Comparison of ENCODE assay signal across 15 cellular contexts in the genomic region with DNA sequence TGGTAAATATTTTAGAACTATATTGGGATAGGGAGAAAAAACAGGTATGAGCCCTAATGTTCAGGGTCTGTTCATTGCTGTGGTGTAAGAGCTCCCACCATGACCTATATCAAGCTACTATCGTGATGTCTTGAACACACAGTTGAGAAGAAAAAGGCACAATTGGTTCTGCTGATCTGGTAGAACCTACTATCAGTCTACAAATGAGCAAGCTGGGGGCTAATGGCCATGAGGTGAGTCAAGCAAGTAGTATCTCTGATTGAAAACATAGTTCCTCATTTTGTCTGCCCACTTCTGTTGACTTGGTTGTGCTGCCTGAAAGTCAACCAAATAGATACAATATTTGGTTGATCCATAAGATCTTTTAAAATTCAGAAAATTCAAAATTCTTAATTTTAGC.
"Had no signal": no experiment of that assay in that cellular context is flagged by ENCODE, and none has a peak within 500 bp of the region (broad histone marks: within the 10 kb centered on the region; RNA-seq: fewer than 3 reads in every experiment).

No MANE protein-coding gene starts in this region.

- ATAC-seq: activated CD4-positive, alpha-beta T cell treated with anti-CD3 and anti-CD28 coated beads for 36 hours; activated CD8-positive, alpha-beta memory T cell treated with anti-CD3 and anti-CD28 coated beads, Interleukin-2, amount 10 ng/mL, durations not matched to agents 7 days and 5 days; left colon; lower lobe of right lung; right cardiac atrium had no signal

- DNase-seq: activated CD4-positive, alpha-beta memory T cell treated with anti-CD3 and anti-CD28 coated beads for 36 hours; activated CD4-positive, alpha-beta T cell treated with anti-CD3 and anti-CD28 coated beads for 36 hours; activated CD8-positive, alpha-beta memory T cell treated with anti-CD3 and anti-CD28 coated beads, Interleukin-2, amount 10 ng/mL, durations not matched to agents 7 days and 5 days; activated naive CD4-positive, alpha-beta T cell treated with anti-CD3 and anti-CD28 coated beads, Interleukin-2, amount 10 ng/mL, durations not matched to agents 7 days and 5 days; activated T-cell treated with anti-CD3 and anti-CD28 coated beads, Interleukin-2, amount 50 U/mL, for 1 hour; dorsolateral prefrontal cortex; endodermal cell; left colon; lower lobe of right lung; right cardiac atrium; stimulated activated CD4-positive, alpha-beta T cell treated with anti-CD3 and anti-CD28 coated beads, Interleukin-15, amount 100 ng/mL, for 24 hours; stimulated activated CD4-positive, alpha-beta T cell treated with anti-CD3 and anti-CD28 coated beads, Interleukin-4, amount 100 ng/mL, for 1 hour; stimulated activated naive CD4-positive, alpha-beta T cell treated with Interleukin-2 at 50 U/mL for 16 hours; substantia nigra; uterus had no signal
